ENCODE assay signal across 20 cellular contexts in the genomic region with DNA sequence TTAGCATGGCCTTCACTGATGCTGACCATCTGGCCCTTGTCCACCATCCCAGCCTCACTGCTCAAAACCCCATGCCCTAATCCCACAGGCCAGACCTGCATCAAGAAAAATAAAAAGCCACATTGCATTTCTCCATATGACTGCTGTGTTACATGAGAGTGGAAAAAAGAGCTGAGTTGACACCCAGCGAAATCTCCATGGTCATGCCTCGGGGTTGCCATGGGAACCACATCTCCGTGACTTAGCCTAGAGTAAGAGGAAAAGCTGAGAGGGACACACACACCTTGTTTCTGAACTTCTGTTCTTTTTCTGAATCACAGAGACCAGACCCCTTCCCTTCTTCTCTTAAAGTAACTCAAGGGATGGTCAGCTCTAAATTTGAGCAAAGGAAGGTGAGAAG.
DNase-seq lines count a peak whose midpoint lies in the region; FAIRE-seq and TF ChIP-seq lines count a peak whose summit lies in the region.
"Had no signal": no experiment of that assay in that cellular context is flagged by ENCODE, and none has a peak within 500 bp of the region (broad histone marks: within the 10 kb centered on the region; RNA-seq: fewer than 3 reads in every experiment).

No MANE protein-coding gene starts in this region.

- H2AFZ ChIP-seq in H1 (ENCODE audit: low read length): no peak overlapping the region

- H2BK20ac ChIP-seq in H1 (ENCODE audit: low read length): no peak overlapping the region

- H3K4me3 ChIP-seq in H1 (ENCODE audit: extremely low read depth in 1 of 4, insufficient read depth in 2 of 4, low read depth in 3 of 4, low read length in 4 of 4): no peak overlapping the region
- H3K4me3 ChIP-seq: lower lobe of right lung, prostate gland, uterus had no signal

- TF ChIP-seq EP300 in H1 (IDR thresholded peaks at IDR 0.05; ENCODE audit: borderline replicate concordance in 1 of 2, low read depth in 2 of 2, low read length in 2 of 2): no peak

- H3K79me1 ChIP-seq in H1 (ENCODE audit: low read depth, low read length): no peaks in the 10 kb centered on the region

- WGBS in H1 (ENCODE audit: extremely low coverage in 1 of 2, insufficient coverage in 1 of 2, insufficient read length in 1 of 2, insufficient replicate concordance in 2 of 2, low coverage in 1 of 2, low lambda C conversion rate in 2 of 2, missing lambda C conversion rate in 1 of 2), 2 experiments: 77% methylated on average over 3 of the region's 3 CpGs; no CpG with 5 or more reads in 1 of the 2 experiments

- H3K18ac ChIP-seq in H1 (ENCODE audit: extremely low read depth, low read length): no peak overlapping the region

- POLR2A ChIA-PET in H1 (lab: Charles Lee; ENCODE audit: partially characterized antibody): no interaction called here

- H2BK120ac ChIP-seq in H1 (replicated peaks; ENCODE audit: low read depth, low read length): no peak overlapping the region

- H2AK5ac ChIP-seq in H1 (ENCODE audit: low read depth, low read length): no peak overlapping the region

- H2BK12ac ChIP-seq in H1 (ENCODE audit: low read depth, low read length): no peak overlapping the region

- no peak overlapping the region for H3K4ac ChIP-seq in H1 (replicated peaks; ENCODE audit: insufficient read length, low read depth, low read length)

- intact Hi-C loops in posterior cingulate gyrus (cut with DNase I): no loop called here

- H3K23me2 ChIP-seq in H1 (ENCODE audit: low read depth, low read length): no peaks in the 10 kb centered on the region

- no peak overlapping the region for H2BK15ac ChIP-seq in H1 (ENCODE audit: low read length)

- H4K91ac ChIP-seq in H1 (replicated peaks; ENCODE audit: insufficient read length, low read length): no peak overlapping the region

- no peak overlapping the region for H4K8ac ChIP-seq in H1 (ENCODE audit: extremely low read depth, insufficient read depth, low read length)

- H3K79me2 ChIP-seq in H1 (ENCODE audit: control insufficient read depth in 1 of 2, insufficient read depth in 2 of 2, low read length in 2 of 2): no peaks in the 10 kb centered on the region

- TF ChIP-seq POLR2A in H1 (IDR thresholded peaks at IDR 0.05; ENCODE audit: control extremely low read depth in 1 of 2, low read depth in 2 of 2, low read length in 2 of 2): no peak

- no peak overlapping the region for H3K9ac ChIP-seq in H1 (replicated peaks in 1 of 4; ENCODE audit: extremely low read depth in 1 of 4, low read depth in 3 of 4, low read length in 3 of 4)

- CTCF ChIA-PET in H1 (lab: Charles Lee; ENCODE audit: partially characterized antibody): interaction anchor here (1.1 to 2.5 kb wide), 3 partner anchors 9 to 13 kb away, joined by 3 to 8 read pairs (median 6); no protein-coding TSS in a partner anchor

- H3K4me2 ChIP-seq in H1 (ENCODE audit: insufficient read depth in 1 of 2, low read depth in 2 of 2, low read length in 2 of 2): no peak overlapping the region

- DNase-seq in NCI-H748 (lab: John Stamatoyannopoulos, UW; ENCODE audit: unreplicated experiment) (peak; percentile 56), NCI-H748 treated with DMSO at 0.1 percent for 48 hours (lab: John Stamatoyannopoulos, UW) (no peak), NCI-H1105 treated with DMSO at 0.1 percent for 48 hours (lab: John Stamatoyannopoulos, UW) (peak; percentile 21), H1 (ENCODE audit: low read depth in 1 of 2, low spot score in 2 of 2) (no peak), posterior cingulate gyrus (peak in 6 of 10 donors; percentile 40 to 91 (median 67)), CD1c-positive myeloid dendritic cell (ENCODE audit: extremely low spot score) (no peak), ecto neural progenitor cell (ENCODE audit: low spot score) (no peak), D721Med (ENCODE audit: insufficient read length, low spot score) (no peak)
- DNase-seq: activated CD4-positive, alpha-beta T cell treated with anti-CD3 and anti-CD28 coated beads for 1 hour; activated T-cell treated with anti-CD3 and anti-CD28 coated beads, Interleukin-2, amount 50 U/mL, for 72 hours; caudate nucleus; HCEC 1CT; IMR-90; lower lobe of right lung; NCI-H2171; NCI-H526 treated with DMSO at 0.1 percent for 48 hours; T-helper 17 cell; uterus had no signal

- no peak overlapping the region for H3K56ac ChIP-seq in H1 (replicated peaks; ENCODE audit: insufficient read length, low read depth, low read length)

- no peak overlapping the region for H3K14ac ChIP-seq in H1 (ENCODE audit: insufficient read length)

- FAIRE-seq in H1 (lab: Jason Lieb, UNC) (no peak), D721Med (lab: Jason Lieb, UNC) (no peak)
- FAIRE-seq: keratinocyte had no signal

- no peak for TF ChIP-seq RAD21 in H1 (IDR thresholded peaks at IDR 0.05 in 1 of 2, conservative IDR thresholded peaks at IDR 0.05 in 1 of 2; ENCODE audit: low read depth in 2 of 2, low read length in 2 of 2)

- H3K9me3 ChIP-seq in H1 (ENCODE audit: insufficient read depth in 2 of 2, low read depth in 1 of 2, low read length in 1 of 2): no peaks in the 10 kb centered on the region
- H3K9me3 ChIP-seq: lower lobe of right lung, prostate gland, uterus had no signal

- no peak overlapping the region for H4K5ac ChIP-seq in H1 (ENCODE audit: insufficient read length, low read depth, low read length)

- no peak overlapping the region for H2BK5ac ChIP-seq in H1 (ENCODE audit: low read depth, low read length)

- H3K23ac ChIP-seq in H1 (ENCODE audit: insufficient read length): no peak overlapping the region

- no peaks in the 10 kb centered on the region for H4K20me1 ChIP-seq in H1 (replicated peaks in 1 of 2; ENCODE audit: control insufficient read depth in 1 of 2, insufficient read depth in 2 of 2, low read length in 2 of 2)

- no peaks in the 10 kb centered on the region for H3K36me3 ChIP-seq in H1 (ENCODE audit: control insufficient read depth in 2 of 4, insufficient read depth in 4 of 4, low read length in 3 of 4)
- H3K36me3 ChIP-seq: lower lobe of right lung, prostate gland, uterus had no signal

- no peak overlapping the region for H3K27ac ChIP-seq in H1 (ENCODE audit: low read depth, low read length)
- H3K27ac ChIP-seq: lower lobe of right lung, prostate gland, uterus had no signal

- no peaks in the 10 kb centered on the region for H3K4me1 ChIP-seq in H1 (replicated peaks in 1 of 4; ENCODE audit: control insufficient read depth in 3 of 4, insufficient read depth in 4 of 4, low read length in 3 of 4)
- H3K4me1 ChIP-seq: lower lobe of right lung, prostate gland, uterus had no signal

- no peaks in the 10 kb centered on the region for H3K27me3 ChIP-seq in H1 (replicated peaks in 1 of 4; ENCODE audit: control insufficient read depth in 3 of 4, extremely low read depth in 1 of 4, insufficient read depth in 3 of 4, low read length in 3 of 4)
- H3K27me3 ChIP-seq: uterus had no signal

- TF ChIP-seq CTCF in H1 (IDR thresholded peaks at IDR 0.05; ENCODE audit: control extremely low read depth in 1 of 3, insufficient read depth in 1 of 3, low read depth in 1 of 3, low read length in 3 of 3) (no peak), D721Med (IDR thresholded peaks at IDR 0.05; ENCODE audit: insufficient read depth, missing control alignments) (no peak)

TF ChIP-seq in H1, 55 proteins besides CTCF, POLR2A, EP300 and RAD21:
- TF ChIP-seq MAFK (IDR thresholded peaks at IDR 0.05; ENCODE audit: low read depth, low read length): peak; percentile 51; the same call in 1 of the 2 replicates
- TF ChIP-seq, protein P1, sequence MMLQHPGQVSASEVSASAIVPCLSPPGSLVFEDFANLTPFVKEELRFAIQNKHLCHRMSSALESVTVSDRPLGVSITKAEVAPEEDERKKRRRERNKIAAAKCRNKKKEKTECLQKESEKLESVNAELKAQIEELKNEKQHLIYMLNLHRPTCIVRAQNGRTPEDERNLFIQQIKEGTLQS (IDR thresholded peaks at IDR 0.05; ENCODE audit: insufficient read depth, low read depth, low read length): no peak
- TF ChIP-seq BACH1 (IDR thresholded peaks at IDR 0.05; ENCODE audit: low read length): peak; percentile 34; the same call in 1 of the 2 replicates
- TF ChIP-seq SP2 (IDR thresholded peaks at IDR 0.05; ENCODE audit: low read length): no peak
TF ChIP-seq in H1: peak in this region for 2.

Comparison
In these comparisons a context has a peak if more than half of its experiments do, and no peak if none do; other contexts are left out.
1. DNase-seq: peak in NCI-H748 (single experiment), NCI-H1105 treated with DMSO at 0.1 percent for 48 hours (single experiment) and posterior cingulate gyrus (6 of 10); none in NCI-H748 treated with DMSO at 0.1 percent for 48 hours (single experiment), H1 (0 of 2), CD1c-positive myeloid dendritic cell (single experiment), ecto neural progenitor cell (single experiment) and D721Med (single experiment).